In genomic region chr7:88881136-88881535, GRCh38 we compare ENCODE assay signal across 8 cellular contexts.
"Had no signal": no experiment of that assay in that cellular context is flagged by ENCODE, and none has a peak within 500 bp of the region (broad histone marks: within the 10 kb centered on the region; RNA-seq: fewer than 3 reads in every experiment).

No MANE protein-coding gene starts in this region.

- DNase-seq: H9, HCEC 1CT, KG1 had no signal

- H2AFZ ChIP-seq: GM23338 had no signal

- FAIRE-seq: H1, H54, HTR-8/SVneo, K562 had no signal

- H3K4me2 ChIP-seq: GM23338 had no signal

- H3K4me3 ChIP-seq: GM23338, K562 had no signal

- ATAC-seq: GM23338, K562 had no signal
